ENCODE assay signal across 24 cellular contexts in the genomic region with DNA sequence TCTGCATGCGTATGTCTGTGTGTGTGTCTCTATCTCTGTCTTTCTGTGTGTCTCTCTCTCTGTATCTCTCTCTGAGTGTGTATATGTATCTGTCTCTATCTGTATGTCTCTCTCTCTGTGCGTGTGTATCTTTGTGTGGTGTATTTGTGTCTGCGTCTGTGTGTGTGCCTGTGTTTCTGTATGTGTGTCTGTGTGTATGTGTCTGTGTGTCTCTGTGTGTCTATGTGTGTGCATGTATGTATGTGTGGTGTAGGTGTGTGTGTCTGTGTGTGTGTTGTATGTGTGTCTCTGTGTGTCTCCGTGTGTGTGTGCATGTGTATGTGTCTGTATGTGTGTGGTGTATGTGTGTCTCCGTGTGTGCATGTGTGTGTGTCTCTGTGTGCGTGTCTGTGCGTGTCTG.
"Had no signal": no experiment of that assay in that cellular context is flagged by ENCODE, and none has a peak within 500 bp of the region (broad histone marks: within the 10 kb centered on the region; RNA-seq: fewer than 3 reads in every experiment).

No MANE protein-coding gene starts in this region.

- ATAC-seq: gastroesophageal sphincter; naive thymus-derived CD4-positive, alpha-beta T cell had no signal

- H3K4me1 ChIP-seq: colonic mucosa, lower lobe of right lung, right atrium auricular region, uterus had no signal

- H3K4me3 ChIP-seq: colonic mucosa, esophagus squamous epithelium, gastroesophageal sphincter, left ventricle myocardium inferior, lower lobe of right lung, right atrium auricular region, stomach, thoracic aorta, transverse colon, uterus had no signal

- H3K27me3 ChIP-seq: colonic mucosa, esophagus squamous epithelium, gastroesophageal sphincter, right atrium auricular region, stomach, transverse colon, uterus had no signal

- H3K4me1 Mint-ChIP-seq: immature natural killer cell had no signal

- H3K9me3 ChIP-seq: colonic mucosa, esophagus squamous epithelium, gastroesophageal sphincter, left ventricle myocardium inferior, lower lobe of right lung, right atrium auricular region, stomach, thoracic aorta, transverse colon, uterus had no signal

- H3K4me3 Mint-ChIP-seq: immature natural killer cell; memory B cell; naive thymus-derived CD4-positive, alpha-beta T cell; nephron progenitor cell had no signal

- H3K9me3 Mint-ChIP-seq: immature natural killer cell, nephron progenitor cell had no signal

- H3K36me3 Mint-ChIP-seq: immature natural killer cell; memory B cell; naive thymus-derived CD4-positive, alpha-beta T cell had no signal

- H3K36me3 ChIP-seq: colonic mucosa, esophagus squamous epithelium, gastroesophageal sphincter, left ventricle myocardium inferior, lower lobe of right lung, right atrium auricular region, stomach, thoracic aorta, transverse colon, uterus had no signal

- H3K27ac ChIP-seq: colonic mucosa, esophagus squamous epithelium, left ventricle myocardium inferior, lower lobe of right lung, right atrium auricular region, thoracic aorta, transverse colon, uterus had no signal

- H3K27ac Mint-ChIP-seq: immature natural killer cell; memory B cell; naive thymus-derived CD4-positive, alpha-beta T cell; nephron progenitor cell had no signal

- DNase-seq: colonic mucosa; dermis blood vessel endothelial cell; esophagus squamous epithelium; foreskin fibroblast; glutamatergic neuron; immature natural killer cell; kidney; left cardiac atrium; left ventricle myocardium inferior; lower lobe of right lung; naive thymus-derived CD4-positive, alpha-beta T cell; nephron progenitor cell; posterior cingulate gyrus; small intestine; stimulated activated CD4-positive, alpha-beta T cell treated with anti-CD3 and anti-CD28 coated beads, Interleukin-12 subunit alpha, Interleukin-12 subunit beta, amount 100 ng/mL, for 4 hours; stimulated activated naive CD4-positive, alpha-beta T cell; stomach; substantia nigra; transverse colon; uterus had no signal
